ENCODE assay signal across 8 cellular contexts in the genomic region with DNA sequence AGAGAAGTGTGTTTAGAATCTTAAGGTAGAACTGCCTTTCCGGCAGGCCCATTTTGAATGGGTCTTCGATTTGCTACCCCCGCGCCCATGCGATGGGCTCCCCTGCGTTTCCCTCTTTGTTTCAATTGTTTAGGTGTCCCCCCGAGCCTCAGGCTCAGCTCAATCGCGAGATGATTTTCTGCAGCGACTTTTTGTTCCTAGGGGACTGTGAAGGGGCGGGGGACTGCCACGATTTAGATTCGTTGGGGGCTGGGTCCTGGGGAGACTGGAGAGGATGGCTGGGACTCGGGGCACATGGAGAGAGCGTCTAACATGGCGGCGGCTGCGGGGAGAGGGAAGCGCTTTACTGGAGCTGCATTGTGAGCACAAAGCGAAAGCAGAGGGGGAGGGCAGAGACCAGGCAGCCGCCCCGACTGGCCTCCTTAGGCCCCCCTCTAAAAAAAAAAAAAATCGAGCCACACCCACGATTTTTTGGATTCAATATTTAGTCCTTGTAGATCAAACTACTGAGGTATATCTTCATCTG. TPM values are rescaled to one million over a fixed set of nuclear protein-coding genes. Genes with fewer than 3 reads are reported as not detected.
A peak's percentile ranks its signal among the peaks of the same experiment; 100 is the strongest.
DNase-seq lines count a peak whose midpoint lies in the region; ATAC-seq and TF ChIP-seq lines count a peak whose summit lies in the region.

No MANE protein-coding gene starts in this region.

- H3K36me3 ChIP-seq in lung (ENCODE audit: control insufficient read depth in 2 of 2, insufficient read depth in 2 of 2, low read length in 2 of 2) = peaks cover 2 to 4% of the 10 kb centered on the region in 2 donors

- peak overlapping the region; percentile 99 for H3K4me3 ChIP-seq in lung

- no peak for TF ChIP-seq CTCF in lung (IDR thresholded peaks at IDR 0.05; ENCODE audit: control extremely low read depth, extremely low read depth)

- POLR2A ChIA-PET in activated CD4-positive, alpha-beta memory T cell treated with anti-CD3 and anti-CD28 coated beads, Interleukin-2, amount 10 ng/mL, durations not matched to agents 7 days and 5 days (lab: Charles Lee) = interaction anchor here (0.8 to 7.0 kb wide), 12 partner anchors 11 to 304 kb away, joined by 3 to 108 read pairs (median 6); a partner anchor contains a TSS

- peak; percentile 34 for ATAC-seq in HG03135 (IDR thresholded peaks at IDR 0.05; ENCODE audit: unreplicated experiment)
- peak; percentile 63 for ATAC-seq in lung (ENCODE audit: insufficient read depth, low FRiP score)

- H3K27ac Mint-ChIP-seq in activated CD4-positive, alpha-beta memory T cell treated with anti-CD3 and anti-CD28 coated beads, Interleukin-2, amount 10 ng/mL, durations not matched to agents 7 days and 5 days = peak overlapping the region; percentile 89

- no peaks in the 10 kb centered on the region for H3K27me3 ChIP-seq in lung (ENCODE audit: control insufficient read depth, insufficient read depth)

- CTCF ChIA-PET in activated CD4-positive, alpha-beta memory T cell treated with anti-CD3 and anti-CD28 coated beads, Interleukin-2, amount 10 ng/mL, durations not matched to agents 7 days and 5 days (lab: Charles Lee) = interaction anchor here (1.2 to 1.6 kb wide), 2 partner anchors 56 to 121 kb away, joined by 3 to 8 read pairs; no protein-coding TSS in a partner anchor

- H3K27ac ChIP-seq in lung (ENCODE audit: low read depth in 1 of 2, low read length in 1 of 2) = peak overlapping the region; percentile 86 to 88

- H3K36me3 Mint-ChIP-seq in activated CD4-positive, alpha-beta memory T cell treated with anti-CD3 and anti-CD28 coated beads, Interleukin-2, amount 10 ng/mL, durations not matched to agents 7 days and 5 days (ENCODE audit: low read depth) = peaks cover 33% of the 10 kb centered on the region

- WGBS in lung, 2 donors = 1% methylated on average over 24 of the region's 24 CpGs

- H3K4me1 ChIP-seq in lung (ENCODE audit: control insufficient read depth in 2 of 2, insufficient read depth in 2 of 2, low read length in 2 of 2) = peaks cover 1 to 13% of the 10 kb centered on the region in 2 donors

- H3K9me3 Mint-ChIP-seq in activated CD4-positive, alpha-beta memory T cell treated with anti-CD3 and anti-CD28 coated beads, Interleukin-2, amount 10 ng/mL, durations not matched to agents 7 days and 5 days = no peaks in the 10 kb centered on the region

- H3K9me3 ChIP-seq in lung (ENCODE audit: control insufficient read depth in 2 of 2, insufficient read depth in 1 of 2, low read length in 1 of 2) = no peaks in the 10 kb centered on the region

- H3K27me3 Mint-ChIP-seq in activated CD4-positive, alpha-beta memory T cell treated with anti-CD3 and anti-CD28 coated beads, Interleukin-2, amount 10 ng/mL, durations not matched to agents 7 days and 5 days = peaks cover 1% of the 10 kb centered on the region

- peak; percentile 38 for DNase-seq in NCI-H2029 (lab: John Stamatoyannopoulos, UW)
- no peak for DNase-seq in NCI-H2029 treated with DMSO at 0.1 percent for 48 hours (lab: John Stamatoyannopoulos, UW)
- DNase-seq in NCI-H526 (lab: John Stamatoyannopoulos, UW) = peak; percentile 66 to 79
- peak; percentile 80 for DNase-seq in activated CD4-positive, alpha-beta memory T cell treated with anti-CD3 and anti-CD28 coated beads, Interleukin-2, amount 10 ng/mL, durations not matched to agents 7 days and 5 days
- DNase-seq in ecto neural progenitor cell (ENCODE audit: low spot score) = peak; percentile 72
- peak; percentile 70 for DNase-seq in lung (ENCODE audit: low spot score)
- peak; percentile 50 to 69 (median 63) for DNase-seq in stimulated activated CD4-positive, alpha-beta T cell treated with anti-CD3 and anti-CD28 coated beads, TNF-alpha, amount 100 ng/mL, for 48 hours (ENCODE audit: low read depth in 3 of 3)

- H3K4me3 Mint-ChIP-seq in activated CD4-positive, alpha-beta memory T cell treated with anti-CD3 and anti-CD28 coated beads, Interleukin-2, amount 10 ng/mL, durations not matched to agents 7 days and 5 days = peak overlapping the region; percentile 95

- H3K4me1 Mint-ChIP-seq in activated CD4-positive, alpha-beta memory T cell treated with anti-CD3 and anti-CD28 coated beads, Interleukin-2, amount 10 ng/mL, durations not matched to agents 7 days and 5 days = peaks cover 32% of the 10 kb centered on the region

RNA-seq across cellular contexts. Expression of a gene that starts 1.7 kb away (rescaled TPM):
- total RNA-seq in activated CD4-positive, alpha-beta memory T cell treated with anti-CD3 and anti-CD28 coated beads, Interleukin-2, amount 10 ng/mL, durations not matched to agents 7 days and 5 days = 100 to 1,000 TPM; 191 to 200 TPM
- 100 to 1,000 TPM; 171 to 285 TPM for total RNA-seq in lung
- 10 to 100 TPM; 65.6 to 66.4 TPM for polyA plus RNA-seq in lung

RNA-seq across cellular contexts. Expression of a gene that starts 52.2 kb away (rescaled TPM):
- total RNA-seq in activated CD4-positive, alpha-beta memory T cell treated with anti-CD3 and anti-CD28 coated beads, Interleukin-2, amount 10 ng/mL, durations not matched to agents 7 days and 5 days = 10 to 100 TPM; 52.9 to 57.8 TPM
- 10 to 100 TPM; 27.1 to 41.1 TPM for total RNA-seq in lung
- polyA plus RNA-seq in lung = 10 to 100 TPM; 24.2 to 28.3 TPM
